In genomic region chr6:13406781-13407180, GRCh38 we compare ENCODE assay signal across 13 cellular contexts.
DNase-seq lines count a peak whose midpoint lies in the region; ATAC-seq lines count a peak whose summit lies in the region.
"Had no signal": no experiment of that assay in that cellular context is flagged by ENCODE, and none has a peak within 500 bp of the region (broad histone marks: within the 10 kb centered on the region; RNA-seq: fewer than 3 reads in every experiment).

No MANE protein-coding gene starts in this region.

- no peaks in the 10 kb centered on the region for H3K4me1 ChIP-seq in SJCRH30
- H3K4me1 ChIP-seq in naive thymus-derived CD4-positive, alpha-beta T cell (ENCODE audit: control insufficient read depth in 2 of 2, insufficient read depth in 2 of 2, low read length in 2 of 2) = no peaks in the 10 kb centered on the region

- ATAC-seq in Right ventricle myocardium superior (ENCODE audit: poor library complexity) (peak; percentile 76), GM18873 (IDR thresholded peaks at IDR 0.05; ENCODE audit: low FRiP score, unreplicated experiment) (no peak), GM19351 (IDR thresholded peaks at IDR 0.05; ENCODE audit: unreplicated experiment) (no peak)
- ATAC-seq in naive thymus-derived CD4-positive, alpha-beta T cell = no peak

- H3K27ac Mint-ChIP-seq in naive thymus-derived CD4-positive, alpha-beta T cell = no peak overlapping the region

- no peaks in the 10 kb centered on the region for H3K36me3 Mint-ChIP-seq in naive thymus-derived CD4-positive, alpha-beta T cell

- H3K27me3 ChIP-seq in SJCRH30 = no peaks in the 10 kb centered on the region
- no peaks in the 10 kb centered on the region for H3K27me3 ChIP-seq in naive thymus-derived CD4-positive, alpha-beta T cell (ENCODE audit: control insufficient read depth in 2 of 2, insufficient read depth in 2 of 2, low read length in 2 of 2)

- no peaks in the 10 kb centered on the region for H3K36me3 ChIP-seq in SJCRH30
- no peaks in the 10 kb centered on the region for H3K36me3 ChIP-seq in naive thymus-derived CD4-positive, alpha-beta T cell (ENCODE audit: control insufficient read depth in 2 of 3, insufficient read depth in 3 of 3, low read length in 3 of 3)

- H3K9me3 Mint-ChIP-seq in naive thymus-derived CD4-positive, alpha-beta T cell = no peaks in the 10 kb centered on the region

- no peak overlapping the region for H3K4me3 Mint-ChIP-seq in naive thymus-derived CD4-positive, alpha-beta T cell

- H3K9me3 ChIP-seq in SJCRH30 (replicated peaks) = no peaks in the 10 kb centered on the region
- no peaks in the 10 kb centered on the region for H3K9me3 ChIP-seq in naive thymus-derived CD4-positive, alpha-beta T cell (ENCODE audit: control insufficient read depth in 2 of 3, low read length in 3 of 3)

- H3K4me1 Mint-ChIP-seq in naive thymus-derived CD4-positive, alpha-beta T cell = peaks cover 0 to 10% (median 0%) of the 10 kb centered on the region in 7 donors

- DNase-seq in HCEC 1CT (peak; percentile 27), RPMI7951 (ENCODE audit: low read depth) (peak; percentile 15), Right ventricle myocardium superior (no peak), renal cortical epithelial cell (ENCODE audit: low read depth) (peak; percentile 28), SJCRH30 (no peak)
- DNase-seq in naive thymus-derived CD4-positive, alpha-beta T cell = no peak
- DNase-seq: cortex of kidney, DMS153, islet precursor cell, trophoblast cell had no signal

- intact Hi-C loops in Right ventricle myocardium superior (cut with DNase I) = no loop called here
- intact Hi-C loops in naive thymus-derived CD4-positive, alpha-beta T cell (cut with micrococcal nuclease) = no loop called here

- CTCF ChIA-PET in naive thymus-derived CD4-positive, alpha-beta T cell (lab: Charles Lee) = no interaction called here

- H3K27me3 Mint-ChIP-seq in naive thymus-derived CD4-positive, alpha-beta T cell = no peaks in the 10 kb centered on the region

- H3K4me3 ChIP-seq in SJCRH30 = no peak overlapping the region
- H3K4me3 ChIP-seq in naive thymus-derived CD4-positive, alpha-beta T cell (ENCODE audit: low read length) = no peak overlapping the region
- H3K4me3 ChIP-seq: SK-N-MC had no signal

- H3K27ac ChIP-seq in SJCRH30 = no peak overlapping the region
- no peak overlapping the region for H3K27ac ChIP-seq in naive thymus-derived CD4-positive, alpha-beta T cell (ENCODE audit: low read depth, low read length)
- H3K27ac ChIP-seq: SK-N-MC had no signal

- POLR2A ChIA-PET in naive thymus-derived CD4-positive, alpha-beta T cell (lab: Charles Lee) = no interaction called here

Comparison
In these comparisons a context has a peak if more than half of its experiments do, and no peak if none do; other contexts are left out.
1. DNase-seq: peak in HCEC 1CT (single experiment), RPMI7951 (single experiment) and renal cortical epithelial cell (single experiment); none in Right ventricle myocardium superior (single experiment), SJCRH30 (0 of 2) and naive thymus-derived CD4-positive, alpha-beta T cell (0 of 9).